27 cellular contexts compared by ENCODE assay signal in genomic region chr9:115367780-115368179, GRCh38.
DNase-seq lines count a peak whose midpoint lies in the region; ATAC-seq, FAIRE-seq and TF ChIP-seq lines count a peak whose summit lies in the region.
"Had no signal": no experiment of that assay in that cellular context is flagged by ENCODE, and none has a peak within 500 bp of the region (broad histone marks: within the 10 kb centered on the region; RNA-seq: fewer than 3 reads in every experiment).

No MANE protein-coding gene starts in this region.

- CTCF ChIA-PET in A549 (lab: Yijun Ruan, JAX), result interaction anchor here (1.7 kb wide), 1 partner anchor 24 kb away, joined by 3 read pairs; no protein-coding TSS in a partner anchor
- CTCF ChIA-PET in activated CD4-positive, alpha-beta memory T cell treated with anti-CD3 and anti-CD28 coated beads for 36 hours (lab: Charles Lee), result no interaction called here

- H3K27ac Mint-ChIP-seq in activated CD4-positive, alpha-beta memory T cell treated with anti-CD3 and anti-CD28 coated beads for 36 hours, result no peak overlapping the region
- H3K27ac Mint-ChIP-seq: CD14-positive monocyte; stimulated activated naive B cell treated with anti-CD40 and anti-IgM and Interleukin-4, amounts not matched to agents 10 μg/mL and 1 μg/mL and 100 μg/mL, for 72 hours had no signal

- H3K27me3 ChIP-seq in adrenal gland, result no peaks in the 10 kb centered on the region
- H3K27me3 ChIP-seq: heart right ventricle had no signal

- POLR2A ChIA-PET in A549 (lab: Yijun Ruan, JAX), result no interaction called here
- POLR2A ChIA-PET in activated CD4-positive, alpha-beta memory T cell treated with anti-CD3 and anti-CD28 coated beads for 36 hours (lab: Charles Lee), result no interaction called here

- H3K36me3 Mint-ChIP-seq in activated CD4-positive, alpha-beta memory T cell treated with anti-CD3 and anti-CD28 coated beads for 36 hours, result no peaks in the 10 kb centered on the region
- H3K36me3 Mint-ChIP-seq: CD14-positive monocyte; stimulated activated naive B cell treated with anti-CD40 and anti-IgM and Interleukin-4, amounts not matched to agents 10 μg/mL and 1 μg/mL and 100 μg/mL, for 72 hours had no signal

- no peak for FAIRE-seq in A549 (lab: Jason Lieb, UNC)

- no peak for TF ChIP-seq EP300 in A549 (IDR thresholded peaks at IDR 0.05)

- in situ Hi-C loops in astrocyte of the spinal cord (cut with HindIII; ENCODE audit: low sequenced_read_pairs), result no loop called here

- intact Hi-C loops in adrenal gland (cut with DNase I), result no loop called here
- intact Hi-C loops in activated CD4-positive, alpha-beta memory T cell treated with anti-CD3 and anti-CD28 coated beads for 36 hours (cut with micrococcal nuclease), result no loop called here

- H3K36me3 ChIP-seq in adrenal gland (replicated peaks in 1 of 2), result no peaks in the 10 kb centered on the region
- H3K36me3 ChIP-seq: heart right ventricle, left ventricle myocardium inferior, thoracic aorta had no signal

- TF ChIP-seq POLR2A in A549 (IDR thresholded peaks at IDR 0.05; ENCODE audit: low read length) (no peak), adrenal gland (IDR thresholded peaks at IDR 0.05) (no peak)

- H3K4me1 ChIP-seq in A549 (peaks cover 32% of the 10 kb centered on the region), adrenal gland (replicated peaks in 1 of 2) (no peaks in the 10 kb centered on the region)
- H3K4me1 ChIP-seq: heart right ventricle, left ventricle myocardium inferior had no signal

- H3K27ac ChIP-seq in A549 (peak overlapping the region; percentile 4 to 35; a peak in 2 of 6 replicates), adrenal gland (no peak overlapping the region)
- H3K27ac ChIP-seq: 22Rv1, heart right ventricle, HL-60, left ventricle myocardium inferior, thoracic aorta had no signal

- no peaks in the 10 kb centered on the region for H3K9me3 Mint-ChIP-seq in activated CD4-positive, alpha-beta memory T cell treated with anti-CD3 and anti-CD28 coated beads for 36 hours

- no peaks in the 10 kb centered on the region for H3K4me1 Mint-ChIP-seq in activated CD4-positive, alpha-beta memory T cell treated with anti-CD3 and anti-CD28 coated beads for 36 hours (ENCODE audit: low read depth)
- H3K4me1 Mint-ChIP-seq: CD14-positive monocyte; central memory CD8-positive, alpha-beta T cell; stimulated activated naive B cell treated with anti-CD40 and anti-IgM and Interleukin-4, amounts not matched to agents 10 μg/mL and 1 μg/mL and 100 μg/mL, for 72 hours had no signal

- no peak for TF ChIP-seq CTCF in A549 (IDR thresholded peaks at IDR 0.05)
- TF ChIP-seq CTCF in astrocyte of the spinal cord (IDR thresholded peaks at IDR 0.05; ENCODE audit: low read depth, low read length), result no peak
- TF ChIP-seq CTCF in fibroblast of villous mesenchyme (IDR thresholded peaks at IDR 0.05; ENCODE audit: insufficient read depth, low read depth, low read length), result no peak
- no peak for TF ChIP-seq CTCF in adrenal gland (IDR thresholded peaks at IDR 0.05)

- H3K4me3 Mint-ChIP-seq in activated CD4-positive, alpha-beta memory T cell treated with anti-CD3 and anti-CD28 coated beads for 36 hours, result no peak overlapping the region
- H3K4me3 Mint-ChIP-seq: CD14-positive monocyte; central memory CD8-positive, alpha-beta T cell; nephron; stimulated activated naive B cell treated with anti-CD40 and anti-IgM and Interleukin-4, amounts not matched to agents 10 μg/mL and 1 μg/mL and 100 μg/mL, for 72 hours had no signal

- ATAC-seq in A549, result no peak
- ATAC-seq: esophagus mucosa; heart right ventricle; stimulated activated naive B cell treated with anti-CD40 and anti-IgM and Interleukin-4, amounts not matched to agents 10 μg/mL and 1 μg/mL and 100 μg/mL, for 72 hours had no signal

- DNase-seq in A549 (ENCODE audit: low read depth in 1 of 2, low spot score in 1 of 2), result no peak
- DNase-seq in HCEC 1CT, result peak; percentile 77
- peak; percentile 32 for DNase-seq in astrocyte of the spinal cord (ENCODE audit: low read depth, low spot score)
- peak; percentile 61 for DNase-seq in fibroblast of villous mesenchyme (ENCODE audit: low read depth)
- no peak for DNase-seq in adrenal gland
- no peak for DNase-seq in activated CD4-positive, alpha-beta memory T cell treated with anti-CD3 and anti-CD28 coated beads for 36 hours
- no peak for DNase-seq in SHP77 treated with DMSO at 0.1 percent for 48 hours (lab: John Stamatoyannopoulos, UW)
- DNase-seq in NCI-H345 (lab: John Stamatoyannopoulos, UW), result no peak
- DNase-seq: activated CD4-positive, alpha-beta T cell treated with anti-CD3 and anti-CD28 coated beads, Interleukin-2, amount 50 U/mL, for 48 hours; heart right ventricle; left ventricle myocardium inferior; MM.1S; NCI-H1436 treated with DMSO at 0.1 percent for 48 hours; NCI-H774; OCI-M1; SHP77; stimulated activated CD4-positive, alpha-beta T cell treated with anti-CD3 and anti-CD28 coated beads, Interleukin-2, amount 100 ng/mL, for 24 hours; stimulated activated naive B cell treated with anti-CD40 and anti-IgM and Interleukin-4, amounts not matched to agents 10 μg/mL and 1 μg/mL and 100 μg/mL, for 72 hours; T-helper 1 cell had no signal

- TF ChIP-seq RAD21 in A549 (conservative IDR thresholded peaks at IDR 0.05 in 1 of 2, IDR thresholded peaks at IDR 0.05 in 1 of 2), result no peak

- peaks cover 17% of the 10 kb centered on the region for H3K27me3 Mint-ChIP-seq in activated CD4-positive, alpha-beta memory T cell treated with anti-CD3 and anti-CD28 coated beads for 36 hours

- H3K9me3 ChIP-seq in A549 (peaks cover 9% of the 10 kb centered on the region), adrenal gland (replicated peaks in 1 of 3) (no peaks in the 10 kb centered on the region)
- H3K9me3 ChIP-seq: thoracic aorta had no signal

- H3K4me3 ChIP-seq in A549, result no peak overlapping the region
- no peak overlapping the region for H3K4me3 ChIP-seq in astrocyte of the spinal cord (ENCODE audit: low read depth, low read length)
- H3K4me3 ChIP-seq in fibroblast of villous mesenchyme (ENCODE audit: low read depth, low read length), result no peak overlapping the region
- H3K4me3 ChIP-seq in adrenal gland, result no peak overlapping the region
- H3K4me3 ChIP-seq: heart right ventricle, left ventricle myocardium inferior, skin epidermis, thoracic aorta had no signal

- peak overlapping the region; percentile 49 for H3K4me2 ChIP-seq in A549

TF ChIP-seq in A549, 52 proteins besides CTCF, POLR2A, EP300 and RAD21:
- no peak for TF ChIP-seq PBX3 (IDR thresholded peaks at IDR 0.05)
- no peak for TF ChIP-seq RFX5 (IDR thresholded peaks at IDR 0.05)
- TF ChIP-seq CBX8 (IDR thresholded peaks at IDR 0.05), result no peak
- no peak for TF ChIP-seq NR3C1 (IDR thresholded peaks at IDR 0.05)
- TF ChIP-seq CEBPB (IDR thresholded peaks at IDR 0.05), result no peak
- no peak for TF ChIP-seq MAFK (IDR thresholded peaks at IDR 0.05; ENCODE audit: partially characterized antibody)
- no peak for TF ChIP-seq NFE2L2 (conservative IDR thresholded peaks at IDR 0.05; ENCODE audit: low read length)
- no peak for TF ChIP-seq POLR2AphosphoS2 (conservative IDR thresholded peaks at IDR 0.05; ENCODE audit: low read length)
- no peak for TF ChIP-seq CHD4 (IDR thresholded peaks at IDR 0.05; ENCODE audit: borderline replicate concordance)

Comparison
In these comparisons a context has a peak if more than half of its experiments do, and no peak if none do; other contexts are left out.
1. DNase-seq: peak in HCEC 1CT (single experiment), astrocyte of the spinal cord (single experiment) and fibroblast of villous mesenchyme (single experiment); none in A549 (0 of 2), adrenal gland (0 of 7), activated CD4-positive, alpha-beta memory T cell treated with anti-CD3 and anti-CD28 coated beads for 36 hours (single experiment), SHP77 treated with DMSO at 0.1 percent for 48 hours (single experiment) and NCI-H345 (single experiment).
2. H3K27ac ChIP-seq: peak in A549 (2 of 2); none in adrenal gland (0 of 5).